Comparison of ENCODE assay signal across 22 cellular contexts in the genomic region with DNA sequence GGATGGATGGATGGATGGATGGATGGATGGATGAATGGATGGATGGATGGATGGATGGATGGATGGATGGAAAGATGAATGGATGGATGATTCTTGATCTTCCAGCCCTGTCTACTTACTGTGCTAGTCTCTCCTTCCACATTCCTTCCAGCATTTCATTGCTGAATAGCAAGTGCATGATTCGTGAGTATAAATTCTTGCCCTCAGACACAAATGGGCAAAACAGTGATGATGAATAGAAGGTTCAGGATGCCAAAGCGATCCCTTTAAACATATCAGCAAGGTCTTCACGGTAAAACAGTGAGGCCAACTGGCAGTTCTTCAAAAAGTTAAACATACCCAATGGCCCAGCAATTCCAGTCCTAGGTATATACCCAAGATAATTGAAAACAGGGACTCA.
"Had no signal": no experiment of that assay in that cellular context is flagged by ENCODE, and none has a peak within 500 bp of the region (broad histone marks: within the 10 kb centered on the region; RNA-seq: fewer than 3 reads in every experiment).

No MANE protein-coding gene starts in this region.

- ATAC-seq: activated CD8-positive, alpha-beta T cell treated with anti-CD3 and anti-CD28 coated beads, Interleukin-2, amount 10 ng/mL, durations not matched to agents 7 days and 5 days; activated naive CD4-positive, alpha-beta T cell treated with anti-CD3 and anti-CD28 coated beads, Interleukin-2, amount 50 U/mL, for 72 hours; left ventricle myocardium superior had no signal

- H3K4me1 ChIP-seq: tibial artery, vagina had no signal

- FAIRE-seq: endothelial cell of umbilical vein, kidney, TTC549 had no signal

- H3K36me3 ChIP-seq: brain microvascular endothelial cell, tibial artery, vagina had no signal

- DNase-seq: activated B cell treated with CpG ODN at 0.5 μM for 24 hours; activated CD4-positive, alpha-beta T cell treated with anti-CD3 and anti-CD28 coated beads for 48 hours; activated CD8-positive, alpha-beta memory T cell treated with anti-CD3 and anti-CD28 coated beads, Interleukin-2, amount 50 U/mL, for 4 hours; activated CD8-positive, alpha-beta T cell treated with anti-CD3 and anti-CD28 coated beads, Interleukin-2, amount 10 ng/mL, durations not matched to agents 7 days and 5 days; activated effector memory CD4-positive, alpha-beta T cell treated with anti-CD3 and anti-CD28 coated beads, Interleukin-2, amount 50 U/mL, for 16 hours; activated T-cell treated with anti-CD3 and anti-CD28 coated beads, Interleukin-2, amount 50 U/mL, for 48 hours; amygdala; brain microvascular endothelial cell; cerebellar nuclear complex; effector CD8-positive, alpha-beta T cell; hippocampal formation; kidney; left ventricle myocardium superior; mesenchymal stem cell; occipital lobe; stimulated activated CD4-positive, alpha-beta T cell treated with anti-CD3 and anti-CD28 coated beads, Interleukin-2, amount 100 ng/mL, for 48 hours; stimulated activated naive CD4-positive, alpha-beta T cell; tibial artery had no signal

- H3K9me3 ChIP-seq: vagina had no signal

- H3K4me3 ChIP-seq: tibial artery, vagina had no signal

- H3K27ac ChIP-seq: brain microvascular endothelial cell, tibial artery, vagina had no signal

- H3K27me3 ChIP-seq: brain microvascular endothelial cell, tibial artery, vagina had no signal
